Comparison of ENCODE assay signal across 8 cellular contexts in genomic region chr4:36343501-36343900, GRCh38.
"Had no signal": no experiment of that assay in that cellular context is flagged by ENCODE, and none has a peak within 500 bp of the region (broad histone marks: within the 10 kb centered on the region; RNA-seq: fewer than 3 reads in every experiment).

No MANE protein-coding gene starts in this region.

- H3K27ac Mint-ChIP-seq: HFFc6 had no signal

- H2AFZ ChIP-seq: GM23248 had no signal

- H3K9ac ChIP-seq: GM23248 had no signal

- H3K4me1 ChIP-seq: HAP-1 had no signal

- H3K9me3 ChIP-seq: HAP-1 had no signal

- DNase-seq: GM23248, H7, HFFc6, IMR-90, KG1 had no signal

- H3K4me3 Mint-ChIP-seq: HFFc6 had no signal

- ATAC-seq: HCT116, K562 had no signal

- H3K4me3 ChIP-seq: GM23248, HAP-1, K562 had no signal

- H3K27ac ChIP-seq: GM23248 had no signal

- H3K36me3 ChIP-seq: HAP-1 had no signal
